9 cellular contexts compared by ENCODE assay signal in genomic region chr16:24013733-24014645, GRCh38.
DNase-seq lines count a peak whose midpoint lies in the region; ATAC-seq, FAIRE-seq and TF ChIP-seq lines count a peak whose summit lies in the region.
"Had no signal": no experiment of that assay in that cellular context is flagged by ENCODE, and none has a peak within 500 bp of the region (broad histone marks: within the 10 kb centered on the region; RNA-seq: fewer than 3 reads in every experiment).

No MANE protein-coding gene starts in this region.

- peak overlapping the region; percentile 73; the same call in 1 of the 2 replicates for H3K27ac ChIP-seq in MM.1S (ENCODE audit: low read length)
- no peak overlapping the region for H3K27ac ChIP-seq in HepG2 (ENCODE audit: extremely low read length, insufficient read depth, low read length)

- 17% methylated on average over 8 of the region's 10 CpGs for WGBS in HepG2 (ENCODE audit: low lambda C conversion rate)

- no peak for TF ChIP-seq POLR2A in HepG2 (IDR thresholded peaks at IDR 0.05; ENCODE audit: insufficient read depth in 1 of 2, low read depth in 2 of 2, low read length in 2 of 2)

- H3K27me3 ChIP-seq in MM.1S (replicated peaks; ENCODE audit: insufficient read depth, low read length) (no peaks in the 10 kb centered on the region), HepG2 (ENCODE audit: control insufficient read depth in 1 of 2, insufficient read depth in 2 of 2, low read length in 2 of 2) (no peaks in the 10 kb centered on the region; a peak in 2 of 5 replicates), H7 (ENCODE audit: control insufficient read depth, insufficient read depth, low read length) (no peaks in the 10 kb centered on the region)

- intact Hi-C loops in HepG2 (cut with micrococcal nuclease; ENCODE audit: unreplicated experiment), result no loop called here

- peak overlapping the region; percentile 85 for H2AFZ ChIP-seq in MM.1S (ENCODE audit: low read length)
- no peak overlapping the region for H2AFZ ChIP-seq in HepG2 (ENCODE audit: low read length)

- peaks cover 8% of the 10 kb centered on the region for H3F3A ChIP-seq in MM.1S (ENCODE audit: insufficient read depth, low read length)

- H3K4me2 ChIP-seq in MM.1S (ENCODE audit: low read depth, low read length) (peak overlapping the region; percentile 61), HepG2 (ENCODE audit: low read depth, low read length) (no peak overlapping the region)

- no peaks in the 10 kb centered on the region for H3K9me3 ChIP-seq in MM.1S (replicated peaks; ENCODE audit: insufficient read depth, low read length)
- no peaks in the 10 kb centered on the region for H3K9me3 ChIP-seq in HepG2 (ENCODE audit: low read length)

- TF ChIP-seq RAD21 in HepG2 (CRISPR knock-in tag; IDR thresholded peaks at IDR 0.05), result no peak

- POLR2A ChIA-PET in HepG2 (lab: Yijun Ruan, JAX), result interaction anchor here (0.6 kb wide), 1 partner anchor 15 kb away, joined by 3 read pairs; no protein-coding TSS in a partner anchor

- peaks cover 24% of the 10 kb centered on the region for H3K4me1 ChIP-seq in MM.1S (ENCODE audit: low read length)
- H3K4me1 ChIP-seq in HepG2 (ENCODE audit: insufficient read depth, low read length), result peaks cover 11% of the 10 kb centered on the region; the same call in 1 of the 2 replicates

- H3K79me2 ChIP-seq in MM.1S (ENCODE audit: low read length), result no peaks in the 10 kb centered on the region
- no peaks in the 10 kb centered on the region for H3K79me2 ChIP-seq in HepG2 (ENCODE audit: insufficient read depth, low read length)

- CTCF ChIA-PET in HepG2 (lab: Yijun Ruan, JAX; ENCODE audit: low intra/inter-chr PET ratio, low total read pairs), result interaction anchor here (0.6 kb wide), 1 partner anchor 279 kb away, joined by 4 read pairs; no protein-coding TSS in a partner anchor

- FAIRE-seq in HepG2 (lab: Jason Lieb, UNC), result no peak

- TF ChIP-seq EP300 in HepG2 (IDR thresholded peaks at IDR 0.05; ENCODE audit: low read depth in 2 of 2, low read length in 2 of 2), result no peak
- TF ChIP-seq EP300 in HepG2 (CRISPR knock-in tag; IDR thresholded peaks at IDR 0.05; ENCODE audit: borderline replicate concordance), result no peak

- H3K36me3 ChIP-seq in MM.1S (replicated peaks; ENCODE audit: insufficient read depth, low read length) (no peaks in the 10 kb centered on the region), HepG2 (replicated peaks in 1 of 2; ENCODE audit: control insufficient read depth in 1 of 2, insufficient read depth in 2 of 2, low read length in 2 of 2) (no peaks in the 10 kb centered on the region), H7 (replicated peaks; ENCODE audit: control insufficient read depth, insufficient read depth, low read length) (no peaks in the 10 kb centered on the region)

- H3K4me3 ChIP-seq in MM.1S (ENCODE audit: low read length) (peak overlapping the region; percentile 33), HepG2 (replicated peaks in 1 of 3; ENCODE audit: insufficient read depth in 1 of 3, low read depth in 2 of 3, low read length in 3 of 3) (no peak overlapping the region), H7 (ENCODE audit: insufficient read depth, low read depth, low read length) (no peak overlapping the region)

- H3K9ac ChIP-seq in MM.1S (ENCODE audit: low read length) (no peak overlapping the region; the same call in 1 of the 2 replicates), HepG2 (ENCODE audit: insufficient read depth, low read depth, low read length) (no peak overlapping the region)

- no TSS peak for BruUV-seq in HepG2 (replicated peaks; lab: Mats Ljungman, UMichigan)

- peak; percentile 91 for ATAC-seq in GM18502 (IDR thresholded peaks at IDR 0.05; ENCODE audit: poor library complexity, unreplicated experiment)
- ATAC-seq in GM21737 (IDR thresholded peaks at IDR 0.05; ENCODE audit: unreplicated experiment), result peak; percentile 90
- ATAC-seq in HepG2, result no peak

- H3K9me2 ChIP-seq in MM.1S (replicated peaks; ENCODE audit: insufficient read depth, low read length), result no peaks in the 10 kb centered on the region

- H4K20me1 ChIP-seq in MM.1S (ENCODE audit: insufficient read depth, low read length) (no peaks in the 10 kb centered on the region), HepG2 (ENCODE audit: insufficient read depth, low read length) (no peaks in the 10 kb centered on the region; the same call in 1 of the 2 replicates)

- in situ Hi-C loops in HepG2 (cut with HindIII; ENCODE audit: extremely low pct_ligation_motif_present, low pct_unique_long_range_greater_than_20kb), result loop anchor here (5.0 kb wide), 1 partner anchor 212 kb away; no protein-coding TSS in a partner anchor

- TF ChIP-seq CTCF in MM.1S (IDR thresholded peaks at IDR 0.05; ENCODE audit: low read length) (no peak), HepG2 (CRISPR knock-in tag; IDR thresholded peaks at IDR 0.05) (no peak)

- DNase-seq in MM.1S (peak; percentile 83), HepG2 (ENCODE audit: low spot score) (no peak), NCI-H524 treated with DMSO at 0.1 percent for 48 hours (lab: John Stamatoyannopoulos, UW) (no peak), H7 (no peak), DMS 273 (lab: John Stamatoyannopoulos, UW; ENCODE audit: unreplicated experiment) (no peak)
- peak; percentile 35 for DNase-seq in activated CD4-positive, alpha-beta T cell treated with anti-CD3 and anti-CD28 coated beads, Interleukin-2, amount 50 U/mL, for 1 hour
- DNase-seq: IMR-90 had no signal

TF ChIP-seq in HepG2, 621 proteins besides CTCF, POLR2A, EP300 and RAD21:
- no peak for TF ChIP-seq SIN3B (IDR thresholded peaks at IDR 0.05; ENCODE audit: low read length)
- TF ChIP-seq MNT (IDR thresholded peaks at IDR 0.05), result 0 out of 2 replicates have a peak, but pooled peaks have one; percentile 31
TF ChIP-seq in HepG2: peak in this region for 1.

Comparison
In these comparisons a context has a peak if more than half of its experiments do, and no peak if none do; other contexts are left out.
1. DNase-seq: peak in MM.1S (single experiment) and activated CD4-positive, alpha-beta T cell treated with anti-CD3 and anti-CD28 coated beads, Interleukin-2, amount 50 U/mL, for 1 hour (single experiment); none in HepG2 (single experiment), NCI-H524 treated with DMSO at 0.1 percent for 48 hours (single experiment), H7 (single experiment) and DMS 273 (single experiment).